ENCODE assay signal across 8 cellular contexts in genomic region chr2:196453613-196454047, GRCh38.
DNase-seq lines count a peak whose midpoint lies in the region; ATAC-seq and TF ChIP-seq lines count a peak whose summit lies in the region.

No MANE protein-coding gene starts in this region.

- no peaks in the 10 kb centered on the region for H3K9me3 ChIP-seq in DOHH2 (ENCODE audit: control insufficient read depth, insufficient read depth, low read length)
- H3K9me3 ChIP-seq in osteoblast (ENCODE audit: low read depth, low read length), result no peaks in the 10 kb centered on the region

- no peak overlapping the region for H3K4me3 ChIP-seq in DOHH2 (ENCODE audit: low read length)
- H3K4me3 ChIP-seq in epithelial cell of proximal tubule (ENCODE audit: low read depth, low read length), result no peak overlapping the region
- no peak overlapping the region for H3K4me3 ChIP-seq in osteoblast (ENCODE audit: insufficient read depth, low read length)

- H3K4me2 ChIP-seq in DOHH2 (ENCODE audit: low read length), result no peak overlapping the region
- no peak overlapping the region for H3K4me2 ChIP-seq in osteoblast (ENCODE audit: insufficient read depth, low read length)

- peaks cover 33 to 36% of the 10 kb centered on the region in 2 donors for H3K27me3 Mint-ChIP-seq in T-cell

- no peak overlapping the region for H2AFZ ChIP-seq in osteoblast (ENCODE audit: low read length)

- no peaks in the 10 kb centered on the region for H3K79me2 ChIP-seq in DOHH2 (ENCODE audit: control insufficient read depth, low read length)
- no peaks in the 10 kb centered on the region for H3K79me2 ChIP-seq in osteoblast (ENCODE audit: insufficient read depth, low read length)

- H3K36me3 Mint-ChIP-seq in T-cell, result no peaks in the 10 kb centered on the region

- CTCF ChIA-PET in T-cell (lab: Charles Lee), result interaction anchor here (0.6 to 2.1 kb wide), 16 partner anchors 13 to 449 kb away, joined by 3 to 17 read pairs (median 4); partner anchors contain the start of gene DNAH7 (in 1 of the 2)

- H3K27me3 ChIP-seq in DOHH2 (ENCODE audit: control insufficient read depth, low read length) (peaks cover 25% of the 10 kb centered on the region), osteoblast (ENCODE audit: insufficient read depth, low read length) (no peaks in the 10 kb centered on the region)

- DNase-seq in LHCN-M2 (ENCODE audit: low read depth), result peak; percentile 53
- peak in 20 of 34 experiments; percentile 1 to 29 (median 11) for DNase-seq in T-cell
- DNase-seq in epithelial cell of proximal tubule (ENCODE audit: low read depth), result no peak
- peak; percentile 37 for DNase-seq in osteoblast (ENCODE audit: insufficient read length, low spot score, missing footprints)
- no peak for DNase-seq in activated CD4-positive, CD25-positive, alpha-beta regulatory T cell treated with anti-CD3 and anti-CD28 coated beads, Interleukin-2, amount 50 U/mL, for 72 hours
- DNase-seq in NCI-H2196 treated with DMSO at 0.1 percent for 48 hours (lab: John Stamatoyannopoulos, UW; ENCODE audit: unreplicated experiment), result no peak

- no peaks in the 10 kb centered on the region for H3F3A ChIP-seq in DOHH2 (ENCODE audit: control insufficient read depth, insufficient read depth)

- no peak overlapping the region for H3K4me3 Mint-ChIP-seq in T-cell

- H3K27ac ChIP-seq in DOHH2 (ENCODE audit: low read depth, low read length) (no peak overlapping the region), osteoblast (ENCODE audit: low read depth, low read length) (no peak overlapping the region)

- TF ChIP-seq CTCF in DOHH2 (IDR thresholded peaks at IDR 0.05; ENCODE audit: low read depth, low read length, poor library complexity, severe bottlenecking) (peak; percentile 70), epithelial cell of proximal tubule (conservative IDR thresholded peaks at IDR 0.05; ENCODE audit: low read depth, low read length) (peak; percentile 84), osteoblast (IDR thresholded peaks at IDR 0.05; ENCODE audit: extremely low read depth, low read depth, low read length) (peak; percentile 58)

- no peak overlapping the region for H3K27ac Mint-ChIP-seq in T-cell

- no peaks in the 10 kb centered on the region for H4K20me1 ChIP-seq in DOHH2 (ENCODE audit: control insufficient read depth, insufficient read depth, low read depth, low read length)
- H4K20me1 ChIP-seq in osteoblast (ENCODE audit: insufficient read depth, low read length), result no peaks in the 10 kb centered on the region

- peaks cover 2 to 6% (median 3%) of the 10 kb centered on the region in 3 donors for H3K4me1 Mint-ChIP-seq in T-cell

- H3K9me2 ChIP-seq in DOHH2 (replicated peaks; ENCODE audit: control insufficient read depth, low read length), result no peaks in the 10 kb centered on the region

- no peaks in the 10 kb centered on the region for H3K9me3 Mint-ChIP-seq in T-cell

- no peaks in the 10 kb centered on the region for H3K4me1 ChIP-seq in DOHH2 (ENCODE audit: control insufficient read depth, low read length)
- H3K4me1 ChIP-seq in osteoblast (ENCODE audit: insufficient read depth, low read length), result no peaks in the 10 kb centered on the region

- ATAC-seq in GM21447 (IDR thresholded peaks at IDR 0.05; ENCODE audit: unreplicated experiment) (peak; percentile 67), T-cell (replicated peaks in 1 of 4) (peak in 1 of 4 experiments; percentile 65)

- no peaks in the 10 kb centered on the region for H3K36me3 ChIP-seq in DOHH2 (ENCODE audit: control insufficient read depth, low read length)
- no peaks in the 10 kb centered on the region for H3K36me3 ChIP-seq in osteoblast (ENCODE audit: insufficient read depth, low read length)

- POLR2A ChIA-PET in T-cell (lab: Charles Lee), result interaction anchor here in 1 of 2 donors (0.6 kb wide), 1 partner anchor 1524 kb away, joined by 4 read pairs; no protein-coding TSS in a partner anchor

Comparison
In these comparisons a context has a peak if more than half of its experiments do, and no peak if none do; other contexts are left out.
1. DNase-seq: peak in LHCN-M2 (single experiment), T-cell (20 of 34) and osteoblast (single experiment); none in epithelial cell of proximal tubule (single experiment), activated CD4-positive, CD25-positive, alpha-beta regulatory T cell treated with anti-CD3 and anti-CD28 coated beads, Interleukin-2, amount 50 U/mL, for 72 hours (single experiment) and NCI-H2196 treated with DMSO at 0.1 percent for 48 hours (single experiment).
2. Peak in every context shown above with its lines, with median percentiles within 50 percentile points of each other: CTCF ChIP-seq.